18 cellular contexts compared by ENCODE assay signal in the genomic region with DNA sequence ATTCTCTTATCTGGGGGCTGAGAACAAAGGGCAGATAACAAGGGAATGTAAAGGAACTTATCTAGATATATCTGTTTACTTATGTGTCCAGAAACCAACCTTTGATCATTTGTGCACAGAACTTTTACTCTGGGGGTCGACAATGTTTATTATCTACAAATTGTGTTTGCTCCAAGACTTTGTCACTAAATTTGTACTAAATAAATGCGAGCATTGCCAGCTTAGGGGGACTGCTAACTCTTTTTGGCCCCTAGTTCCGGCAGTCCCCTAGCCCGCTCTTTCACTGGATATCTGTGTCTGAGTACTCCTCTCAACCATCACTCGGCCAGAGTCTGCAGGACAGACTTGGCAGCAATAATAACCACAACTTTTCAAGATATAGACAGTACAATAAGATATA.
DNase-seq lines count a peak whose midpoint lies in the region; ATAC-seq and TF ChIP-seq lines count a peak whose summit lies in the region.
"Had no signal": no experiment of that assay in that cellular context is flagged by ENCODE, and none has a peak within 500 bp of the region (broad histone marks: within the 10 kb centered on the region; RNA-seq: fewer than 3 reads in every experiment).

No MANE protein-coding gene starts in this region.

- POLR2A ChIA-PET in Caco-2 (lab: Charles Lee), result no interaction called here

- H3K36me3 Mint-ChIP-seq in Caco-2 (ENCODE audit: insufficient read depth, unreplicated experiment), result peaks cover 26% of the 10 kb centered on the region
- H3K36me3 Mint-ChIP-seq: CD14-positive monocyte; CD4-positive, alpha-beta memory T cell; CD4-positive, CD25-positive, alpha-beta regulatory T cell; CD8-positive, alpha-beta memory T cell had no signal

- no peaks in the 10 kb centered on the region for H3K27me3 Mint-ChIP-seq in Caco-2 (ENCODE audit: insufficient read depth, unreplicated experiment)
- H3K27me3 Mint-ChIP-seq: CD4-positive, alpha-beta memory T cell; CD4-positive, CD25-positive, alpha-beta regulatory T cell; CD8-positive, alpha-beta memory T cell had no signal

- H3K27me3 ChIP-seq in Caco-2 (replicated peaks; ENCODE audit: control insufficient read depth, insufficient read depth, low read length), result no peaks in the 10 kb centered on the region
- H3K27me3 ChIP-seq in HUES6 (ENCODE audit: control insufficient read depth, insufficient read depth, low read length), result no peaks in the 10 kb centered on the region
- H3K27me3 ChIP-seq: BE2C, BLaER1 had no signal

- intact Hi-C loops in Caco-2 (cut with micrococcal nuclease; ENCODE audit: unreplicated experiment), result no loop called here

- DNase-seq in Caco-2 (peak; percentile 17 to 32), fibroblast of the aortic adventitia (ENCODE audit: low read depth) (peak; percentile 15), globus pallidus (ENCODE audit: low spot score) (no peak)
- DNase-seq: 8988T; ACHN; BE2C; C1 segment of cervical spinal cord; Calu3; CD4-positive, alpha-beta memory T cell; CD4-positive, CD25-positive, alpha-beta regulatory T cell; CD8-positive, alpha-beta memory T cell; COR-L47; DMS79 treated with DMSO at 0.1 percent for 48 hours; GF-D8 had no signal

- no peak for TF ChIP-seq CTCF in Caco-2 (IDR thresholded peaks at IDR 0.05; ENCODE audit: insufficient read depth in 1 of 2, low read depth in 1 of 2, low read length in 1 of 2, severe bottlenecking in 1 of 2, unreplicated experiment in 1 of 2)
- no peak for TF ChIP-seq CTCF in fibroblast of the aortic adventitia (IDR thresholded peaks at IDR 0.05; ENCODE audit: insufficient read depth, low read length)

- BruUV-seq in Caco-2 (replicated peaks; lab: Mats Ljungman, UMichigan), result no TSS peak

- CTCF ChIA-PET in Caco-2 (lab: Charles Lee), result no interaction called here

- peaks cover 20% of the 10 kb centered on the region for H3K4me1 Mint-ChIP-seq in Caco-2 (ENCODE audit: low read depth, unreplicated experiment)
- H3K4me1 Mint-ChIP-seq: CD14-positive monocyte; CD4-positive, alpha-beta memory T cell; CD4-positive, CD25-positive, alpha-beta regulatory T cell; CD8-positive, alpha-beta memory T cell had no signal

- no peak for ATAC-seq in HG03175 (IDR thresholded peaks at IDR 0.05; ENCODE audit: unreplicated experiment)

- H3K9me3 ChIP-seq in Caco-2 (peaks cover 69% of the 10 kb centered on the region), HUES6 (ENCODE audit: control insufficient read depth, insufficient read depth, low read depth, low read length) (peaks cover 14% of the 10 kb centered on the region)
- H3K9me3 ChIP-seq: BE2C had no signal

- H3K27ac Mint-ChIP-seq in Caco-2 (ENCODE audit: unreplicated experiment), result no peak overlapping the region
- H3K27ac Mint-ChIP-seq: CD14-positive monocyte; CD4-positive, alpha-beta memory T cell; CD8-positive, alpha-beta memory T cell had no signal

- no peak overlapping the region for H3K4me3 Mint-ChIP-seq in Caco-2 (ENCODE audit: unreplicated experiment)
- H3K4me3 Mint-ChIP-seq: CD14-positive monocyte; CD4-positive, alpha-beta memory T cell; CD4-positive, CD25-positive, alpha-beta regulatory T cell; CD8-positive, alpha-beta memory T cell had no signal

- H3K4me3 ChIP-seq in Caco-2 (ENCODE audit: low read depth, low read length) (no peak overlapping the region), HUES6 (ENCODE audit: low read depth, low read length) (no peak overlapping the region), fibroblast of the aortic adventitia (ENCODE audit: low read depth, low read length) (no peak overlapping the region)
- H3K4me3 ChIP-seq: BLaER1 had no signal

- H3K9ac ChIP-seq in HUES6 (ENCODE audit: low read length), result peak overlapping the region; percentile 0
- H3K9ac ChIP-seq: BLaER1 had no signal

- peaks cover 67% of the 10 kb centered on the region for H3K9me3 Mint-ChIP-seq in Caco-2 (ENCODE audit: unreplicated experiment)

- peaks cover 1% of the 10 kb centered on the region; the same call in 1 of the 2 replicates for H3K36me3 ChIP-seq in Caco-2 (ENCODE audit: control insufficient read depth, insufficient read depth, low read length)
- no peaks in the 10 kb centered on the region for H3K36me3 ChIP-seq in HUES6 (ENCODE audit: control insufficient read depth, insufficient read depth, low read length)
- H3K36me3 ChIP-seq: BE2C, BLaER1 had no signal

- no peak overlapping the region for H3K27ac ChIP-seq in HUES6 (ENCODE audit: low read depth, low read length)
- H3K27ac ChIP-seq: BLaER1 had no signal

- H3K4me1 ChIP-seq in Caco-2 (peaks cover 26% of the 10 kb centered on the region), HUES6 (ENCODE audit: control insufficient read depth, insufficient read depth, low read length) (no peaks in the 10 kb centered on the region; the same call in 1 of the 2 replicates)
- H3K4me1 ChIP-seq: BE2C, BLaER1 had no signal
